In genomic region chr2:130864830-130865229, GRCh38 we compare ENCODE assay signal across 10 cellular contexts. TPM values are rescaled to one million over a fixed set of nuclear protein-coding genes. Genes with fewer than 3 reads are reported as not detected.
DNase-seq lines count a peak whose midpoint lies in the region; ATAC-seq and TF ChIP-seq lines count a peak whose summit lies in the region.
"Had no signal": no experiment of that assay in that cellular context is flagged by ENCODE, and none has a peak within 500 bp of the region (broad histone marks: within the 10 kb centered on the region; RNA-seq: fewer than 3 reads in every experiment).

No MANE protein-coding gene starts in this region.

- H3K4me2 ChIP-seq in HCT116 (ENCODE audit: low read length), result no peak overlapping the region

- H3K79me2 ChIP-seq in HCT116 (ENCODE audit: insufficient read depth, low read length), result no peaks in the 10 kb centered on the region

- H3K4me1 Mint-ChIP-seq in activated CD4-positive, alpha-beta T cell treated with anti-CD3 and anti-CD28 coated beads, Interleukin-2, amount 10 ng/mL, durations not matched to agents 24 days and 14 days, result no peaks in the 10 kb centered on the region
- H3K4me1 Mint-ChIP-seq: activated naive CD8-positive, alpha-beta T cell treated with anti-CD3 and anti-CD28 coated beads, Interleukin-2, amount 10 ng/mL, durations not matched to agents 7 days and 5 days had no signal

- no peaks in the 10 kb centered on the region for H4K20me1 ChIP-seq in HCT116 (ENCODE audit: insufficient read depth)

- no peak overlapping the region for H2AFZ ChIP-seq in HCT116 (ENCODE audit: low read depth, low read length, poor library complexity, severe bottlenecking)

- peak; percentile 61 for ATAC-seq in HCT116

- H3K9ac ChIP-seq in HCT116 (ENCODE audit: low read length) (no peak overlapping the region), colonic mucosa (ENCODE audit: low read depth in 2 of 2, low read length in 2 of 2) (no peak overlapping the region)

- TF ChIP-seq EP300 in ovary (IDR thresholded peaks at IDR 0.05), result no peak

- no peaks in the 10 kb centered on the region for H3K9me3 ChIP-seq in HCT116 (ENCODE audit: control insufficient read depth in 1 of 2, insufficient read depth in 1 of 2, low read depth in 1 of 2, low read length in 2 of 2)
- no peaks in the 10 kb centered on the region for H3K9me3 ChIP-seq in colonic mucosa
- no peaks in the 10 kb centered on the region for H3K9me3 ChIP-seq in ovary

- H3K4me3 Mint-ChIP-seq in activated CD4-positive, alpha-beta T cell treated with anti-CD3 and anti-CD28 coated beads, Interleukin-2, amount 10 ng/mL, durations not matched to agents 24 days and 14 days, result no peak overlapping the region
- H3K4me3 Mint-ChIP-seq: activated naive CD8-positive, alpha-beta T cell treated with anti-CD3 and anti-CD28 coated beads, Interleukin-2, amount 10 ng/mL, durations not matched to agents 7 days and 5 days had no signal

- WGBS in ovary, 3 donors, result 2 to 4% (median 3%) methylated on average over 5 of the region's 5 CpGs

- no peak overlapping the region for H3K4me3 ChIP-seq in HCT116 (replicated peaks in 1 of 2; ENCODE audit: low read depth in 1 of 2, low read length in 2 of 2)
- H3K4me3 ChIP-seq in colonic mucosa, result no peak overlapping the region
- H3K4me3 ChIP-seq in ovary, result no peak overlapping the region
- H3K4me3 ChIP-seq: skin epidermis had no signal

- TF ChIP-seq POLR2A in HCT116 (IDR thresholded peaks at IDR 0.05; ENCODE audit: borderline replicate concordance, extremely low read depth, insufficient read depth, insufficient read length) (no peak), ovary (IDR thresholded peaks at IDR 0.05) (no peak)

- H3K9me3 Mint-ChIP-seq in activated CD4-positive, alpha-beta T cell treated with anti-CD3 and anti-CD28 coated beads, Interleukin-2, amount 10 ng/mL, durations not matched to agents 24 days and 14 days, result no peaks in the 10 kb centered on the region
- H3K9me3 Mint-ChIP-seq: activated naive CD8-positive, alpha-beta T cell treated with anti-CD3 and anti-CD28 coated beads, Interleukin-2, amount 10 ng/mL, durations not matched to agents 7 days and 5 days had no signal

- H3K9me2 ChIP-seq in HCT116 (ENCODE audit: insufficient read depth), result no peaks in the 10 kb centered on the region

- CTCF ChIA-PET in HCT116 (lab: Charles Lee), result interaction anchor here (1.5 kb wide), 1 partner anchor 9 kb away, joined by 4 read pairs; no protein-coding TSS in a partner anchor

- H3K27me3 Mint-ChIP-seq in activated CD4-positive, alpha-beta T cell treated with anti-CD3 and anti-CD28 coated beads, Interleukin-2, amount 10 ng/mL, durations not matched to agents 24 days and 14 days, result no peaks in the 10 kb centered on the region

- intact Hi-C loops in HCT116 (cut with micrococcal nuclease) (no loop called here), colonic mucosa (cut with DNase I) (no loop called here), ovary (cut with DNase I) (no loop called here)
- intact Hi-C loops in activated CD4-positive, alpha-beta T cell treated with anti-CD3 and anti-CD28 coated beads, Interleukin-2, amount 10 ng/mL, durations not matched to agents 24 days and 14 days (cut with micrococcal nuclease), result no loop called here

- TF ChIP-seq CTCF in HCT116 (IDR thresholded peaks at IDR 0.05 in 2 of 3, conservative IDR thresholded peaks at IDR 0.05 in 1 of 3; ENCODE audit: borderline replicate concordance in 1 of 3, insufficient read depth in 1 of 3, low read depth in 2 of 3, low read length in 2 of 3) (no peak), colonic mucosa (IDR thresholded peaks at IDR 0.05) (no peak), ovary (IDR thresholded peaks at IDR 0.05) (no peak)

- no peak for TF ChIP-seq RAD21 in HCT116 (IDR thresholded peaks at IDR 0.05; ENCODE audit: low read depth)

- no peaks in the 10 kb centered on the region for H3K27me3 ChIP-seq in HCT116 (ENCODE audit: insufficient read depth, low read length)
- H3K27me3 ChIP-seq in colonic mucosa, result no peaks in the 10 kb centered on the region
- H3K27me3 ChIP-seq in ovary, result no peaks in the 10 kb centered on the region

- no peaks in the 10 kb centered on the region for H3K36me3 ChIP-seq in HCT116 (ENCODE audit: control insufficient read depth in 1 of 2, insufficient read depth in 2 of 2, low read length in 2 of 2)
- H3K36me3 ChIP-seq in colonic mucosa, result no peaks in the 10 kb centered on the region
- H3K36me3 ChIP-seq in ovary, result no peaks in the 10 kb centered on the region

- H3K27ac ChIP-seq in HCT116 (ENCODE audit: low read depth, low read length), result no peak overlapping the region
- H3K27ac ChIP-seq in colonic mucosa, result no peak overlapping the region
- no peak overlapping the region for H3K27ac ChIP-seq in ovary

- H3K27ac Mint-ChIP-seq in activated CD4-positive, alpha-beta T cell treated with anti-CD3 and anti-CD28 coated beads, Interleukin-2, amount 10 ng/mL, durations not matched to agents 24 days and 14 days, result no peak overlapping the region
- H3K27ac Mint-ChIP-seq: activated naive CD8-positive, alpha-beta T cell treated with anti-CD3 and anti-CD28 coated beads, Interleukin-2, amount 10 ng/mL, durations not matched to agents 7 days and 5 days had no signal

- BruUV-seq in HCT116 (replicated peaks; lab: Mats Ljungman, UMichigan), result no TSS peak

- RAD21 ChIA-PET in HCT116 (lab: Charles Lee; ENCODE audit: low non-redundant PET in 1 of 2, low total read pairs in 2 of 2, uncharacterized antibody in 2 of 2, unreplicated experiment in 2 of 2), result no interaction called here

- no peaks in the 10 kb centered on the region for H3K36me3 Mint-ChIP-seq in activated CD4-positive, alpha-beta T cell treated with anti-CD3 and anti-CD28 coated beads, Interleukin-2, amount 10 ng/mL, durations not matched to agents 24 days and 14 days (ENCODE audit: low read depth)
- H3K36me3 Mint-ChIP-seq: activated naive CD8-positive, alpha-beta T cell treated with anti-CD3 and anti-CD28 coated beads, Interleukin-2, amount 10 ng/mL, durations not matched to agents 7 days and 5 days had no signal

- peaks cover 9 to 13% of the 10 kb centered on the region in 2 experiments; a peak in 3 of 4 replicates for H3K4me1 ChIP-seq in HCT116 (ENCODE audit: control insufficient read depth in 1 of 2, insufficient read depth in 2 of 2, low read length in 2 of 2)
- H3K4me1 ChIP-seq in colonic mucosa, result no peaks in the 10 kb centered on the region
- peaks cover 3% of the 10 kb centered on the region for H3K4me1 ChIP-seq in ovary (ENCODE audit: insufficient read depth)

- DNase-seq in HCT116 (ENCODE audit: low read depth, low spot score) (peak; percentile 50), NCI-H2196 treated with DMSO at 0.1 percent for 48 hours (lab: John Stamatoyannopoulos, UW; ENCODE audit: unreplicated experiment) (peak; percentile 45), colonic mucosa (peak; percentile 42), ovary (peak in 3 of 5 donors; percentile 33 to 62 (median 36)), middle frontal gyrus (ENCODE audit: extremely low spot score, low spot score) (no peak)
- DNase-seq in activated CD4-positive, alpha-beta T cell treated with anti-CD3 and anti-CD28 coated beads, Interleukin-2, amount 10 ng/mL, durations not matched to agents 24 days and 14 days, result no peak
- no peak for DNase-seq in effector CD4-positive, alpha-beta T cell
- no peak for DNase-seq in stimulated activated naive CD4-positive, alpha-beta T cell (lab: John Stamatoyannopoulos, UW)
- DNase-seq: activated naive CD8-positive, alpha-beta T cell treated with anti-CD3 and anti-CD28 coated beads, Interleukin-2, amount 10 ng/mL, durations not matched to agents 7 days and 5 days had no signal

- POLR2A ChIA-PET in HCT116 (lab: Charles Lee), result no interaction called here

TF ChIP-seq in HCT116, 20 proteins besides CTCF, POLR2A, EP300 and RAD21 (continues in another document):
- no peak for TF ChIP-seq ATF3 (IDR thresholded peaks at IDR 0.05)
- no peak for TF ChIP-seq FOSL1 (IDR thresholded peaks at IDR 0.05; ENCODE audit: low read depth)
- peak; percentile 59 for TF ChIP-seq CBX3 (IDR thresholded peaks at IDR 0.05; ENCODE audit: low read depth)
- no peak for TF ChIP-seq ZNF274 (IDR thresholded peaks at IDR 0.05; ENCODE audit: low read depth, low read length)
- peak; percentile 85 for TF ChIP-seq CEBPB (IDR thresholded peaks at IDR 0.05; ENCODE audit: low read depth)
- no peak for TF ChIP-seq SIN3A (IDR thresholded peaks at IDR 0.05; ENCODE audit: low read depth)
- peak; percentile 33 for TF ChIP-seq SP1 (IDR thresholded peaks at IDR 0.05; ENCODE audit: low read depth)
- no peak for TF ChIP-seq ZBTB33 (IDR thresholded peaks at IDR 0.05; ENCODE audit: extremely low read depth, insufficient replicate concordance, low read length)
- TF ChIP-seq EGR1 (IDR thresholded peaks at IDR 0.05; ENCODE audit: low read depth), result no peak
- no peak for TF ChIP-seq JUND (IDR thresholded peaks at IDR 0.05)
- TF ChIP-seq ELF1 (IDR thresholded peaks at IDR 0.05; ENCODE audit: borderline replicate concordance, low read depth), result no peak

RNA-seq across cellular contexts. Expression of gene ARHGEF4, which starts 28.1 kb away (rescaled TPM):
- total RNA-seq in HCT116 (2021; ENCODE audit: unreplicated experiment) (26.6 TPM), colonic mucosa (1 to 10 TPM; 1.6 to 2.6 TPM), ovary (10 to 100 TPM in 6 of 7 donors, 1 to 10 TPM in 1; 8.6 to 27.4 (median 18.5) TPM)
- 13.6 and 18.0 TPM in 2 replicates for polyA plus RNA-seq in HCT116 (2012)
- 10 to 100 TPM in 1 of 2 donors, 1 to 10 TPM in 1; 9.6 to 12.8 TPM for polyA plus RNA-seq in ovary
- 0.07 and 0.31 TPM in 2 replicates for total RNA-seq in activated CD4-positive, alpha-beta T cell treated with anti-CD3 and anti-CD28 coated beads, Interleukin-2, amount 10 ng/mL, durations not matched to agents 24 days and 14 days

Comparison
In these comparisons a context has a peak if more than half of its experiments do, and no peak if none do; other contexts are left out.
1. DNase-seq: peak in HCT116 (single experiment), NCI-H2196 treated with DMSO at 0.1 percent for 48 hours (single experiment), colonic mucosa (single experiment) and ovary (3 of 5); none in activated CD4-positive, alpha-beta T cell treated with anti-CD3 and anti-CD28 coated beads, Interleukin-2, amount 10 ng/mL, durations not matched to agents 24 days and 14 days (single experiment), effector CD4-positive, alpha-beta T cell (single experiment), stimulated activated naive CD4-positive, alpha-beta T cell (0 of 6) and middle frontal gyrus (single experiment).